Comparison of ENCODE assay signal across 8 cellular contexts in genomic region chr6:127343753-127344659, GRCh38. TPM values are rescaled to one million over a fixed set of nuclear protein-coding genes. Genes with fewer than 3 reads are reported as not detected.
A peak's percentile ranks its signal among the peaks of the same experiment; 100 is the strongest.
DNase-seq lines count a peak whose midpoint lies in the region; ATAC-seq, FAIRE-seq and TF ChIP-seq lines count a peak whose summit lies in the region.

No MANE protein-coding gene starts in this region.

- peak; percentile 5 to 15 (median 12) for ATAC-seq in right lobe of liver
- no peak for ATAC-seq in GM18868 (IDR thresholded peaks at IDR 0.05; ENCODE audit: unreplicated experiment)

- no peaks in the 10 kb centered on the region for H3K27me3 ChIP-seq in right lobe of liver

- intact Hi-C loops in right lobe of liver (cut with DNase I) = no loop called here

- no peaks in the 10 kb centered on the region for H3K36me3 ChIP-seq in right lobe of liver

- H3K4me3 ChIP-seq in right lobe of liver = peak overlapping the region; percentile 69 to 76 (median 74)

- peak; percentile 41 for FAIRE-seq in GM18507 (lab: Jason Lieb, UNC)

- no peaks in the 10 kb centered on the region for H3K9me3 ChIP-seq in right lobe of liver

- peaks cover 0 to 35% (median 12%) of the 10 kb centered on the region in 4 donors for H3K4me1 ChIP-seq in right lobe of liver

- no peak for TF ChIP-seq CTCF in right lobe of liver (IDR thresholded peaks at IDR 0.05)

- 5% methylated on average over 27 of the region's 27 CpGs for WGBS in right lobe of liver (ENCODE audit: insufficient coverage, low coverage, low lambda C conversion rate, missing lambda C conversion rate)

- DNase-seq in AG08395 (ENCODE audit: low spot score) (peak; percentile 34), GM18507 (ENCODE audit: extremely low spot score, insufficient read length, low read depth) (no peak), NCI-H526 treated with DMSO at 0.1 percent for 48 hours (lab: John Stamatoyannopoulos, UW) (peak; percentile 53), cerebellar cortex (ENCODE audit: low spot score) (peak; percentile 43), right lobe of liver (no peak), COLO829 (ENCODE audit: low spot score) (no peak), retina (no peak)

- TF ChIP-seq POLR2A in right lobe of liver (IDR thresholded peaks at IDR 0.05) = no peak

- H3K27ac ChIP-seq in right lobe of liver = peak overlapping the region; percentile 79 to 83 (median 81)

RNA-seq across cellular contexts. Expression of gene ECHDC1, which starts 0.6 kb away (rescaled TPM):
- 10 to 100 TPM; 41.3 to 51.7 (median 45.7) TPM for total RNA-seq in right lobe of liver

Comparison
In these comparisons a context has a peak if more than half of its experiments do, and no peak if none do; other contexts are left out.
1. DNase-seq: peak in AG08395 (single experiment), NCI-H526 treated with DMSO at 0.1 percent for 48 hours (single experiment) and cerebellar cortex (single experiment); none in GM18507 (single experiment), right lobe of liver (0 of 3), COLO829 (single experiment) and retina (single experiment).